ENCODE assay signal across 8 cellular contexts in genomic region chr12:6829532-6830220, GRCh38. TPM values are rescaled to one million over a fixed set of nuclear protein-coding genes. Genes with fewer than 3 reads are reported as not detected.
DNase-seq lines count a peak whose midpoint lies in the region; ATAC-seq and TF ChIP-seq lines count a peak whose summit lies in the region.

No MANE protein-coding gene starts in this region.

- H3K4me1 ChIP-seq in smooth muscle cell (ENCODE audit: low read depth) = peaks cover 11% of the 10 kb centered on the region

- H3F3A ChIP-seq in smooth muscle cell (ENCODE audit: low read depth) = no peaks in the 10 kb centered on the region

- peaks cover 20% of the 10 kb centered on the region for H3K4me1 Mint-ChIP-seq in activated CD4-positive, alpha-beta memory T cell treated with anti-CD3 and anti-CD28 coated beads, Interleukin-2, amount 10 ng/mL, durations not matched to agents 7 days and 5 days

- peak overlapping the region; percentile 90 for H3K4me3 ChIP-seq in smooth muscle cell

- no peaks in the 10 kb centered on the region for H3K27me3 ChIP-seq in smooth muscle cell (ENCODE audit: low read depth)

- H3K27ac ChIP-seq in smooth muscle cell (ENCODE audit: low read depth) = peak overlapping the region; percentile 70

- H3K9me3 ChIP-seq in smooth muscle cell (replicated peaks; ENCODE audit: low read depth) = no peaks in the 10 kb centered on the region

- H3K27ac Mint-ChIP-seq in activated CD4-positive, alpha-beta memory T cell treated with anti-CD3 and anti-CD28 coated beads, Interleukin-2, amount 10 ng/mL, durations not matched to agents 7 days and 5 days = no peak overlapping the region

- H3K4me2 ChIP-seq in smooth muscle cell = peak overlapping the region; percentile 97

- H3K79me2 ChIP-seq in smooth muscle cell (ENCODE audit: low read depth) = peaks cover 10% of the 10 kb centered on the region

- ATAC-seq in left ventricle myocardium superior (peak; percentile 4), HG03280 (IDR thresholded peaks at IDR 0.05; ENCODE audit: unreplicated experiment) (no peak)

- intact Hi-C loops in left ventricle myocardium superior (cut with micrococcal nuclease) = loop anchor here (5.0 kb wide), 1 partner anchor 92 kb away; no protein-coding TSS in a partner anchor

- peak overlapping the region; percentile 91 for H3K9ac ChIP-seq in smooth muscle cell (ENCODE audit: low read depth)

- 31% methylated on average over 19 of the region's 19 CpGs for WGBS in smooth muscle cell (ENCODE audit: low lambda C conversion rate)

- DNase-seq in NCI-H2227 (lab: John Stamatoyannopoulos, UW; ENCODE audit: unreplicated experiment) (peak; percentile 47), NCI-H2227 treated with DMSO at 0.1 percent for 48 hours (lab: John Stamatoyannopoulos, UW) (no peak), left ventricle myocardium superior (peak; percentile 44), smooth muscle cell (lab: John Stamatoyannopoulos, UW; ENCODE audit: unreplicated experiment) (no peak), ureter (ENCODE audit: low spot score) (no peak), cerebellum (ENCODE audit: low spot score) (no peak)
- no peak for DNase-seq in activated CD4-positive, alpha-beta memory T cell treated with anti-CD3 and anti-CD28 coated beads, Interleukin-2, amount 10 ng/mL, durations not matched to agents 7 days and 5 days

- peak overlapping the region; percentile 72 for H3K4me3 Mint-ChIP-seq in activated CD4-positive, alpha-beta memory T cell treated with anti-CD3 and anti-CD28 coated beads, Interleukin-2, amount 10 ng/mL, durations not matched to agents 7 days and 5 days

- peaks cover 67% of the 10 kb centered on the region for H3K27me3 Mint-ChIP-seq in activated CD4-positive, alpha-beta memory T cell treated with anti-CD3 and anti-CD28 coated beads, Interleukin-2, amount 10 ng/mL, durations not matched to agents 7 days and 5 days

- H2AFZ ChIP-seq in smooth muscle cell (ENCODE audit: low read depth) = peak overlapping the region; percentile 76

- no peaks in the 10 kb centered on the region for H3K36me3 Mint-ChIP-seq in activated CD4-positive, alpha-beta memory T cell treated with anti-CD3 and anti-CD28 coated beads, Interleukin-2, amount 10 ng/mL, durations not matched to agents 7 days and 5 days (ENCODE audit: low read depth)

- H3K9me3 Mint-ChIP-seq in activated CD4-positive, alpha-beta memory T cell treated with anti-CD3 and anti-CD28 coated beads, Interleukin-2, amount 10 ng/mL, durations not matched to agents 7 days and 5 days = no peaks in the 10 kb centered on the region

- POLR2A ChIA-PET in activated CD4-positive, alpha-beta memory T cell treated with anti-CD3 and anti-CD28 coated beads, Interleukin-2, amount 10 ng/mL, durations not matched to agents 7 days and 5 days (lab: Charles Lee) = interaction anchor here (1.3 to 8.4 kb wide), 8 partner anchors 10 to 106 kb away, joined by 3 to 53 read pairs (median 10); partner anchors contain the start of genes CDCA3, COPS7A, GNB3 and MLF2

- no peak for TF ChIP-seq CTCF in smooth muscle cell (IDR thresholded peaks at IDR 0.05; ENCODE audit: borderline replicate concordance, insufficient read depth, poor library complexity, severe bottlenecking)

- no peaks in the 10 kb centered on the region for H3K36me3 ChIP-seq in smooth muscle cell (ENCODE audit: low read depth)

- CTCF ChIA-PET in activated CD4-positive, alpha-beta memory T cell treated with anti-CD3 and anti-CD28 coated beads, Interleukin-2, amount 10 ng/mL, durations not matched to agents 7 days and 5 days (lab: Charles Lee) = interaction anchor here (0.8 to 1.5 kb wide), 6 partner anchors 19 to 138 kb away, joined by 3 to 5 read pairs (median 4); partner anchors contain the start of genes MLF2 and SPSB2

- H4K20me1 ChIP-seq in smooth muscle cell (ENCODE audit: low read depth) = peaks cover 13% of the 10 kb centered on the region

RNA-seq across cellular contexts. Expression of gene P3H3, which starts 1.5 kb away (rescaled TPM):
- total RNA-seq in activated CD4-positive, alpha-beta memory T cell treated with anti-CD3 and anti-CD28 coated beads, Interleukin-2, amount 10 ng/mL, durations not matched to agents 7 days and 5 days = under 1 TPM; 0.18 to 0.68 TPM
- total RNA-seq in left ventricle myocardium superior (11.5 TPM), smooth muscle cell (36.7 and 42.8 TPM in 2 replicates), ureter (27.9 TPM), cerebellum (25.0 TPM)
- 106 and 108 TPM in 2 replicates for polyA plus RNA-seq in smooth muscle cell

RNA-seq across cellular contexts. Expression of gene GPR162, which starts 8.1 kb away (rescaled TPM):
- total RNA-seq in activated CD4-positive, alpha-beta memory T cell treated with anti-CD3 and anti-CD28 coated beads, Interleukin-2, amount 10 ng/mL, durations not matched to agents 7 days and 5 days = not detected
- total RNA-seq in left ventricle myocardium superior = 5.3 TPM
- 0.76 and 2.9 TPM in 2 replicates for total RNA-seq in smooth muscle cell
- polyA plus RNA-seq in smooth muscle cell = 2.1 and 3.0 TPM in 2 replicates
- 2.5 TPM for total RNA-seq in ureter
- 28.5 TPM for total RNA-seq in cerebellum

RNA-seq across cellular contexts. Expression of gene GNB3, which starts 11.0 kb away (rescaled TPM):
- total RNA-seq in activated CD4-positive, alpha-beta memory T cell treated with anti-CD3 and anti-CD28 coated beads, Interleukin-2, amount 10 ng/mL, durations not matched to agents 7 days and 5 days = not detected
- total RNA-seq in left ventricle myocardium superior (5.4 TPM), smooth muscle cell (4.0 and 6.2 TPM in 2 replicates), ureter (4.5 TPM), cerebellum (5.5 TPM)
- polyA plus RNA-seq in smooth muscle cell = 4.8 and 6.3 TPM in 2 replicates

RNA-seq across cellular contexts. Expression of gene CDCA3, which starts 21.4 kb away (rescaled TPM):
- total RNA-seq in activated CD4-positive, alpha-beta memory T cell treated with anti-CD3 and anti-CD28 coated beads, Interleukin-2, amount 10 ng/mL, durations not matched to agents 7 days and 5 days = 100 to 1,000 TPM in 1 of 2 experiments, 10 to 100 TPM in 1; 96.5 to 101 TPM
- 0.32 TPM for total RNA-seq in left ventricle myocardium superior
- 5.3 and 7.4 TPM in 2 replicates for total RNA-seq in smooth muscle cell
- polyA plus RNA-seq in smooth muscle cell = 9.4 and 10.6 TPM in 2 replicates
- 1.4 TPM for total RNA-seq in ureter
- 10.2 TPM for total RNA-seq in cerebellum

RNA-seq across cellular contexts. Expression of gene USP5, which starts 22.3 kb away (rescaled TPM):
- total RNA-seq in activated CD4-positive, alpha-beta memory T cell treated with anti-CD3 and anti-CD28 coated beads, Interleukin-2, amount 10 ng/mL, durations not matched to agents 7 days and 5 days = 100 to 1,000 TPM in 1 of 2 experiments, 10 to 100 TPM in 1; 91.4 to 109 TPM
- total RNA-seq in left ventricle myocardium superior = 66.2 TPM
- 51.3 and 52.5 TPM in 2 replicates for total RNA-seq in smooth muscle cell
- 63.1 and 64.9 TPM in 2 replicates for polyA plus RNA-seq in smooth muscle cell
- total RNA-seq in ureter = 106 TPM
- 45.4 TPM for total RNA-seq in cerebellum

Comparison
In these comparisons a context has a peak if more than half of its experiments do, and no peak if none do; other contexts are left out.
1. DNase-seq: peak in NCI-H2227 (single experiment) and left ventricle myocardium superior (single experiment); none in NCI-H2227 treated with DMSO at 0.1 percent for 48 hours (single experiment), activated CD4-positive, alpha-beta memory T cell treated with anti-CD3 and anti-CD28 coated beads, Interleukin-2, amount 10 ng/mL, durations not matched to agents 7 days and 5 days (single experiment), smooth muscle cell (single experiment), ureter (single experiment) and cerebellum (single experiment).